In genomic region chr4:173171987-173172386, GRCh38 we compare ENCODE assay signal across 1 cellular context.
TF ChIP-seq lines count a peak whose summit lies in the region.

No MANE protein-coding gene starts in this region.

TF ChIP-seq in GM12878, 131 proteins besides CTCF, POLR2A, EP300 and RAD21 (continued from another document):
- TF ChIP-seq CEBPB (IDR thresholded peaks at IDR 0.05; ENCODE audit: borderline replicate concordance in 1 of 2, low read depth in 2 of 2, low read length in 2 of 2), result no peak
- TF ChIP-seq GABPA (IDR thresholded peaks at IDR 0.05; ENCODE audit: low read depth), result no peak
- no peak for TF ChIP-seq FOXK2 (IDR thresholded peaks at IDR 0.05)
- TF ChIP-seq MTA2 (IDR thresholded peaks at IDR 0.05; ENCODE audit: low read depth), result no peak
- TF ChIP-seq NR2C1 (IDR thresholded peaks at IDR 0.05), result no peak
